ENCODE assay signal across 9 cellular contexts in genomic region chr15:40550381-40551037, GRCh38. TPM values are rescaled to one million over a fixed set of nuclear protein-coding genes. Genes with fewer than 3 reads are reported as not detected.
DNase-seq lines count a peak whose midpoint lies in the region; ATAC-seq, FAIRE-seq and TF ChIP-seq lines count a peak whose summit lies in the region.
"Had no signal": no experiment of that assay in that cellular context is flagged by ENCODE, and none has a peak within 500 bp of the region (broad histone marks: within the 10 kb centered on the region; RNA-seq: fewer than 3 reads in every experiment).

No MANE protein-coding gene starts in this region.

- H3K27ac Mint-ChIP-seq in activated T-helper 1 cell treated with anti-CD3 and anti-CD28 coated beads, Interleukin-12 subunit alpha, Interleukin-12 subunit beta, Interleukin-2, Interleukin-4 antibody, amounts not matched to agents 30 ng/mL and 10 ng/mL and 1 ng/mL, durations not matched to agents 14 hours and 24 hours and 36 hours, result no peak overlapping the region
- H3K27ac Mint-ChIP-seq: brain had no signal

- peaks cover 69 to 74% of the 10 kb centered on the region in 2 donors for H3K4me1 ChIP-seq in gastrocnemius medialis

- H3K36me3 Mint-ChIP-seq in activated T-helper 1 cell treated with anti-CD3 and anti-CD28 coated beads, Interleukin-12 subunit alpha, Interleukin-12 subunit beta, Interleukin-2, Interleukin-4 antibody, amounts not matched to agents 30 ng/mL and 10 ng/mL and 1 ng/mL, durations not matched to agents 14 hours and 24 hours and 36 hours (ENCODE audit: low read depth), result peaks cover 18% of the 10 kb centered on the region

- no peaks in the 10 kb centered on the region for H3K4me1 Mint-ChIP-seq in activated T-helper 1 cell treated with anti-CD3 and anti-CD28 coated beads, Interleukin-12 subunit alpha, Interleukin-12 subunit beta, Interleukin-2, Interleukin-4 antibody, amounts not matched to agents 30 ng/mL and 10 ng/mL and 1 ng/mL, durations not matched to agents 14 hours and 24 hours and 36 hours (ENCODE audit: low read depth)

- H3K36me3 ChIP-seq in gastrocnemius medialis, result peaks cover 0 to 5% of the 10 kb centered on the region in 2 donors

- intact Hi-C loops in gastrocnemius medialis (cut with DNase I; ENCODE audit: low total_unique reads), result loop anchor here (1.0 kb wide), 1 partner anchor 15 kb away; the partner anchor contains the start of gene CCDC32
- intact Hi-C loops in activated T-helper 1 cell treated with anti-CD3 and anti-CD28 coated beads, Interleukin-12 subunit alpha, Interleukin-12 subunit beta, Interleukin-2, Interleukin-4 antibody, amounts not matched to agents 30 ng/mL and 10 ng/mL and 1 ng/mL, durations not matched to agents 14 hours and 24 hours and 36 hours (cut with micrococcal nuclease), result no loop called here

- FAIRE-seq in RCC 7860 (lab: Jason Lieb, UNC), result no peak

- no peak for TF ChIP-seq CTCF in gastrocnemius medialis (IDR thresholded peaks at IDR 0.05 in 4 of 5, conservative IDR thresholded peaks at IDR 0.05 in 1 of 5)

- H3K27me3 Mint-ChIP-seq in activated T-helper 1 cell treated with anti-CD3 and anti-CD28 coated beads, Interleukin-12 subunit alpha, Interleukin-12 subunit beta, Interleukin-2, Interleukin-4 antibody, amounts not matched to agents 30 ng/mL and 10 ng/mL and 1 ng/mL, durations not matched to agents 14 hours and 24 hours and 36 hours (ENCODE audit: insufficient read depth), result no peaks in the 10 kb centered on the region
- H3K27me3 Mint-ChIP-seq: brain had no signal

- no peak overlapping the region for H3K4me3 Mint-ChIP-seq in activated T-helper 1 cell treated with anti-CD3 and anti-CD28 coated beads, Interleukin-12 subunit alpha, Interleukin-12 subunit beta, Interleukin-2, Interleukin-4 antibody, amounts not matched to agents 30 ng/mL and 10 ng/mL and 1 ng/mL, durations not matched to agents 14 hours and 24 hours and 36 hours
- H3K4me3 Mint-ChIP-seq: brain had no signal

- H3K27me3 ChIP-seq in gastrocnemius medialis, result no peaks in the 10 kb centered on the region

- no peak for TF ChIP-seq POLR2A in gastrocnemius medialis (IDR thresholded peaks at IDR 0.05)

- DNase-seq in GM19240 (ENCODE audit: insufficient read length, low spot score), result peak; percentile 48
- peak; percentile 94 for DNase-seq in MV-4-11 (lab: John Stamatoyannopoulos, UW)
- no peak for DNase-seq in gastrocnemius medialis
- DNase-seq in RCC 7860 (ENCODE audit: low spot score), result no peak
- DNase-seq in NCI-H1417 treated with DMSO at 0.1 percent for 48 hours (lab: John Stamatoyannopoulos, UW), result no peak
- DNase-seq in kidney glomerular epithelial cell (lab: John Stamatoyannopoulos, UW), result no peak
- DNase-seq in activated T-helper 1 cell treated with anti-CD3 and anti-CD28 coated beads, Interleukin-12 subunit alpha, Interleukin-12 subunit beta, Interleukin-2, Interleukin-4 antibody, amounts not matched to agents 30 ng/mL and 10 ng/mL and 1 ng/mL, durations not matched to agents 14 hours and 24 hours and 36 hours (ENCODE audit: low spot score), result no peak

- H3K9me3 Mint-ChIP-seq in activated T-helper 1 cell treated with anti-CD3 and anti-CD28 coated beads, Interleukin-12 subunit alpha, Interleukin-12 subunit beta, Interleukin-2, Interleukin-4 antibody, amounts not matched to agents 30 ng/mL and 10 ng/mL and 1 ng/mL, durations not matched to agents 14 hours and 24 hours and 36 hours, result no peaks in the 10 kb centered on the region
- H3K9me3 Mint-ChIP-seq: brain had no signal

- ATAC-seq in HG02852 (IDR thresholded peaks at IDR 0.05; ENCODE audit: unreplicated experiment) (peak; percentile 71), gastrocnemius medialis (peak; percentile 12 to 54)

- no peak overlapping the region for H3K4me3 ChIP-seq in gastrocnemius medialis

- no peaks in the 10 kb centered on the region for H3K9me3 ChIP-seq in gastrocnemius medialis

- peak overlapping the region; percentile 90 to 94 (median 92) for H3K27ac ChIP-seq in gastrocnemius medialis

- in situ Hi-C loops in gastrocnemius medialis (cut with MboI; ENCODE audit: low sequenced_read_pairs in 4 of 4), result no loop called here

RNA-seq across cellular contexts. Expression of gene CCDC32, which starts 14.3 kb away (rescaled TPM):
- 10 to 100 TPM; 11.9 to 24.2 (median 17.2) TPM for total RNA-seq in gastrocnemius medialis
- 28.4 and 36.9 TPM in 2 replicates for total RNA-seq in activated T-helper 1 cell treated with anti-CD3 and anti-CD28 coated beads, Interleukin-12 subunit alpha, Interleukin-12 subunit beta, Interleukin-2, Interleukin-4 antibody, amounts not matched to agents 30 ng/mL and 10 ng/mL and 1 ng/mL, durations not matched to agents 14 hours and 24 hours and 36 hours

RNA-seq across cellular contexts. Expression of gene RPUSD2, which starts 18.6 kb away (rescaled TPM):
- 1 to 10 TPM; 4.5 to 9.1 (median 6.5) TPM for total RNA-seq in gastrocnemius medialis
- 19.5 and 22.6 TPM in 2 replicates for total RNA-seq in activated T-helper 1 cell treated with anti-CD3 and anti-CD28 coated beads, Interleukin-12 subunit alpha, Interleukin-12 subunit beta, Interleukin-2, Interleukin-4 antibody, amounts not matched to agents 30 ng/mL and 10 ng/mL and 1 ng/mL, durations not matched to agents 14 hours and 24 hours and 36 hours

RNA-seq across cellular contexts. Expression of gene KNL1, which starts 43.5 kb away (rescaled TPM):
- under 1 TPM in 3 of 4 donors, not detected in 1; 0.10 to 0.33 (median 0.33) TPM for total RNA-seq in gastrocnemius medialis
- 21.6 and 22.4 TPM in 2 replicates for total RNA-seq in activated T-helper 1 cell treated with anti-CD3 and anti-CD28 coated beads, Interleukin-12 subunit alpha, Interleukin-12 subunit beta, Interleukin-2, Interleukin-4 antibody, amounts not matched to agents 30 ng/mL and 10 ng/mL and 1 ng/mL, durations not matched to agents 14 hours and 24 hours and 36 hours

Comparison
In these comparisons a context has a peak if more than half of its experiments do, and no peak if none do; other contexts are left out.
1. DNase-seq: peak in GM19240 (single experiment) and MV-4-11 (single experiment); none in gastrocnemius medialis (0 of 2), RCC 7860 (single experiment), NCI-H1417 treated with DMSO at 0.1 percent for 48 hours (single experiment), kidney glomerular epithelial cell (single experiment) and activated T-helper 1 cell treated with anti-CD3 and anti-CD28 coated beads, Interleukin-12 subunit alpha, Interleukin-12 subunit beta, Interleukin-2, Interleukin-4 antibody, amounts not matched to agents 30 ng/mL and 10 ng/mL and 1 ng/mL, durations not matched to agents 14 hours and 24 hours and 36 hours (single experiment).
2. RNA of gene KNL1, which starts 43.5 kb away (total RNA-seq): 21.6 to 22.4 TPM in activated T-helper 1 cell treated with anti-CD3 and anti-CD28 coated beads, Interleukin-12 subunit alpha, Interleukin-12 subunit beta, Interleukin-2, Interleukin-4 antibody, amounts not matched to agents 30 ng/mL and 10 ng/mL and 1 ng/mL, durations not matched to agents 14 hours and 24 hours and 36 hours; 0.10 to 0.33 TPM in gastrocnemius medialis; every median in the first group is over 10 times any median in the second.